18 cellular contexts compared by ENCODE assay signal in genomic region chr4:123381996-123382395, GRCh38.
"Had no signal": no experiment of that assay in that cellular context is flagged by ENCODE, and none has a peak within 500 bp of the region (broad histone marks: within the 10 kb centered on the region; RNA-seq: fewer than 3 reads in every experiment).

No MANE protein-coding gene starts in this region.

- H3K36me3 ChIP-seq: ovary, tibial artery, upper lobe of left lung, uterus had no signal

- H3K27ac Mint-ChIP-seq: dendritic cell treated with granulocyte-macrophage colony-stimulating factor and Interleukin-4, amounts not matched to agents 40 ng/mL and 50 ng/mL, for 4 days; natural killer cell had no signal

- ATAC-seq: foreskin keratinocyte, mucosa of descending colon, natural killer cell, right cardiac atrium had no signal

- H3K4me1 Mint-ChIP-seq: natural killer cell had no signal

- H3K4me1 ChIP-seq: upper lobe of left lung, uterus had no signal

- H3K27me3 Mint-ChIP-seq: dendritic cell treated with granulocyte-macrophage colony-stimulating factor and Interleukin-4, amounts not matched to agents 40 ng/mL and 50 ng/mL, for 4 days had no signal

- H3K9me3 Mint-ChIP-seq: dendritic cell treated with granulocyte-macrophage colony-stimulating factor and Interleukin-4, amounts not matched to agents 40 ng/mL and 50 ng/mL, for 4 days; natural killer cell had no signal

- H3K27ac ChIP-seq: foreskin keratinocyte, hepatocyte, ovary, tibial artery, upper lobe of left lung, uterus had no signal

- H3K4me3 ChIP-seq: hepatocyte, mucosa of descending colon, ovary, smooth muscle cell, tibial artery, upper lobe of left lung, uterus had no signal

- FAIRE-seq: colon had no signal

- H3K4me2 ChIP-seq: hepatocyte, smooth muscle cell had no signal

- H3K9me3 ChIP-seq: mucosa of descending colon, ovary, tibial artery, upper lobe of left lung, uterus had no signal

- H2AFZ ChIP-seq: hepatocyte had no signal

- DNase-seq: foreskin keratinocyte; head of caudate nucleus; mammary epithelial cell; mucosa of descending colon; natural killer cell; nucleus accumbens; ovary; right cardiac atrium; stimulated activated CD4-positive, alpha-beta T cell treated with anti-CD3 and anti-CD28 coated beads, Interleukin-2, amount 100 ng/mL, for 48 hours; stimulated activated naive CD4-positive, alpha-beta T cell treated with Interleukin-2 at 50 U/mL for 16 hours; tibial artery; upper lobe of left lung; uterus had no signal

- H3K27me3 ChIP-seq: foreskin keratinocyte, hepatocyte, ovary, tibial artery, upper lobe of left lung, uterus had no signal

- H3K79me2 ChIP-seq: hepatocyte had no signal

- H3K4me3 Mint-ChIP-seq: dendritic cell treated with granulocyte-macrophage colony-stimulating factor and Interleukin-4, amounts not matched to agents 40 ng/mL and 50 ng/mL, for 4 days; natural killer cell; neural crest cell had no signal

- H3K36me3 Mint-ChIP-seq: natural killer cell had no signal
